1 cellular context compared by ENCODE assay signal in genomic region chr7:32490127-32490796, GRCh38.
TF ChIP-seq lines count a peak whose summit lies in the region.

LSM5 (minus strand) TSS chr7:32490380; CDS start chr7:32490365, 15 bp downstream.

TF ChIP-seq in HepG2, 621 proteins besides CTCF, POLR2A, EP300 and RAD21 (continued from another document and continues in another):
- TF ChIP-seq ZNF407 (CRISPR knock-in tag; IDR thresholded peaks at IDR 0.05; ENCODE audit: not compliant biosample characterization): no peak
- no peak for TF ChIP-seq KDM6A (CRISPR knock-in tag; IDR thresholded peaks at IDR 0.05; ENCODE audit: low read depth)
- no peak for TF ChIP-seq HOXA7 (CRISPR knock-in tag; IDR thresholded peaks at IDR 0.05)
- no peak for TF ChIP-seq FOXK2 (IDR thresholded peaks at IDR 0.05)
- no peak for TF ChIP-seq NBN (conservative IDR thresholded peaks at IDR 0.05)
- TF ChIP-seq HNRNPK (IDR thresholded peaks at IDR 0.05; ENCODE audit: low read depth, low read length, poor library complexity, severe bottlenecking): no peak
- no peak for TF ChIP-seq GPN1 (CRISPR knock-in tag; IDR thresholded peaks at IDR 0.05; ENCODE audit: borderline replicate concordance)
- TF ChIP-seq TBX2 (CRISPR knock-in tag; IDR thresholded peaks at IDR 0.05; ENCODE audit: borderline replicate concordance): peak; percentile 81
- peak; percentile 76; the same call in 1 of the 2 replicates for TF ChIP-seq ZNF326 (CRISPR knock-in tag; IDR thresholded peaks at IDR 0.05; ENCODE audit: borderline replicate concordance)
- no peak for TF ChIP-seq GLMP (CRISPR knock-in tag; IDR thresholded peaks at IDR 0.05; ENCODE audit: borderline replicate concordance)
- TF ChIP-seq ZNF513 (CRISPR knock-in tag; conservative IDR thresholded peaks at IDR 0.05): no peak
- peak; percentile 64 for TF ChIP-seq ZNF18 (CRISPR knock-in tag; IDR thresholded peaks at IDR 0.05; ENCODE audit: insufficient replicate concordance)
- TF ChIP-seq GATAD1 (CRISPR knock-in tag; IDR thresholded peaks at IDR 0.05): peak; percentile 98
- TF ChIP-seq MTA3 (CRISPR knock-in tag; IDR thresholded peaks at IDR 0.05): no peak
- TF ChIP-seq SUZ12 (IDR thresholded peaks at IDR 0.05; ENCODE audit: low read depth, low read length): no peak
- TF ChIP-seq NFYC (CRISPR knock-in tag; IDR thresholded peaks at IDR 0.05): peak; percentile 71
- TF ChIP-seq ZNF484 (CRISPR knock-in tag; IDR thresholded peaks at IDR 0.05; ENCODE audit: borderline replicate concordance, low read depth): 0 out of 2 replicates have a peak, but pooled peaks have one; percentile 36
- peak; percentile 48; the same call in 1 of the 2 replicates for TF ChIP-seq ARID3A (IDR thresholded peaks at IDR 0.05; ENCODE audit: low read depth, low read length)
- TF ChIP-seq MAF1 (CRISPR knock-in tag; IDR thresholded peaks at IDR 0.05; ENCODE audit: borderline replicate concordance): no peak
- TF ChIP-seq TEAD2 (CRISPR knock-in tag; IDR thresholded peaks at IDR 0.05): no peak; the same call in 1 of the 2 replicates
- TF ChIP-seq ZNF547 (CRISPR knock-in tag; IDR thresholded peaks at IDR 0.05): peak; percentile 62; the same call in 1 of the 2 replicates
- TF ChIP-seq MIER2 (CRISPR knock-in tag; IDR thresholded peaks at IDR 0.05): peak; percentile 60; the same call in 1 of the 2 replicates
- TF ChIP-seq RBM22 (optimal IDR thresholded peaks at IDR 0.05; ENCODE audit: low read length): peak; percentile 59
- TF ChIP-seq KAT8 (CRISPR knock-in tag; IDR thresholded peaks at IDR 0.05): peak; percentile 97
- TF ChIP-seq ZHX2 (IDR thresholded peaks at IDR 0.05; ENCODE audit: low read depth): peak; percentile 92
- peak; percentile 90 for TF ChIP-seq ZHX2 (CRISPR knock-in tag; IDR thresholded peaks at IDR 0.05; ENCODE audit: borderline replicate concordance)
- peak; percentile 89 for TF ChIP-seq CBX1 (IDR thresholded peaks at IDR 0.05; ENCODE audit: low read depth)
- TF ChIP-seq TFAP4 (IDR thresholded peaks at IDR 0.05; ENCODE audit: borderline replicate concordance, low read depth): peak; percentile 97
- peak; percentile 70 for TF ChIP-seq ZNF143 (CRISPR knock-in tag; IDR thresholded peaks at IDR 0.05)
- peak; percentile 79 for TF ChIP-seq FOXJ3 (CRISPR knock-in tag; IDR thresholded peaks at IDR 0.05; ENCODE audit: borderline replicate concordance)
- TF ChIP-seq KDM2A (CRISPR knock-in tag; IDR thresholded peaks at IDR 0.05; ENCODE audit: borderline replicate concordance, low read depth): peak; percentile 99
- TF ChIP-seq IKZF1 (IDR thresholded peaks at IDR 0.05): no peak
- no peak for TF ChIP-seq ZSCAN30 (CRISPR knock-in tag; IDR thresholded peaks at IDR 0.05)
- TF ChIP-seq ZNF782 (CRISPR knock-in tag; IDR thresholded peaks at IDR 0.05; ENCODE audit: borderline replicate concordance): 0 out of 2 replicates have a peak, but pooled peaks have one; percentile 24
- TF ChIP-seq ETV6 (CRISPR knock-in tag; conservative IDR thresholded peaks at IDR 0.05): 0 out of 2 replicates have a peak, but pooled peaks have one; percentile 60
- TF ChIP-seq ZNF841 (CRISPR knock-in tag; IDR thresholded peaks at IDR 0.05; ENCODE audit: borderline replicate concordance): no peak
- 0 out of 2 replicates have a peak, but pooled peaks have one; percentile 31 for TF ChIP-seq HHEX (CRISPR knock-in tag; IDR thresholded peaks at IDR 0.05)
- no peak for TF ChIP-seq NFE2 (CRISPR knock-in tag; IDR thresholded peaks at IDR 0.05)
- no peak for TF ChIP-seq ZNF10 (CRISPR knock-in tag; IDR thresholded peaks at IDR 0.05; ENCODE audit: borderline replicate concordance, low read depth)
- TF ChIP-seq SIN3A (IDR thresholded peaks at IDR 0.05; ENCODE audit: borderline replicate concordance, low read depth, low read length): peak; percentile 99
